Comparison of ENCODE assay signal across 22 cellular contexts in genomic region chr11:58632510-58632909, GRCh38. TPM values are rescaled to one million over a fixed set of nuclear protein-coding genes. Genes with fewer than 3 reads are reported as not detected.
A peak's percentile ranks its signal among the peaks of the same experiment; 100 is the strongest.
DNase-seq lines count a peak whose midpoint lies in the region; ATAC-seq, FAIRE-seq and TF ChIP-seq lines count a peak whose summit lies in the region.
"Had no signal": no experiment of that assay in that cellular context is flagged by ENCODE, and none has a peak within 500 bp of the region (broad histone marks: within the 10 kb centered on the region; RNA-seq: fewer than 3 reads in every experiment).

No MANE protein-coding gene starts in this region.

- H3F3A ChIP-seq in MM.1S (ENCODE audit: insufficient read depth, low read length) = no peaks in the 10 kb centered on the region

- no peak overlapping the region for H3K9ac ChIP-seq in MM.1S (ENCODE audit: low read length)
- H3K9ac ChIP-seq: BLaER1 treated with 17β-estradiol and CSF1 and Interleukin-3, amounts not matched to agents 10 nM and 100 nM had no signal

- no peaks in the 10 kb centered on the region for H3K36me3 ChIP-seq in body of pancreas (replicated peaks in 1 of 2; ENCODE audit: insufficient read depth in 1 of 2, low read depth in 2 of 2)
- H3K36me3 ChIP-seq in pancreas = no peaks in the 10 kb centered on the region
- no peaks in the 10 kb centered on the region for H3K36me3 ChIP-seq in thyroid gland
- no peaks in the 10 kb centered on the region for H3K36me3 ChIP-seq in MM.1S (replicated peaks; ENCODE audit: insufficient read depth, low read length)

- H4K20me1 ChIP-seq in MM.1S (ENCODE audit: insufficient read depth, low read length) = no peaks in the 10 kb centered on the region

- no peak overlapping the region for H3K27ac Mint-ChIP-seq in activated T-cell treated with anti-CD3 and anti-CD28 coated beads, Interleukin-2, amount 50 U/mL, for 72 hours
- H3K27ac Mint-ChIP-seq: B cell; CD4-positive, alpha-beta T cell; CD8-positive, alpha-beta T cell had no signal

- no peaks in the 10 kb centered on the region for H3K4me1 Mint-ChIP-seq in activated T-cell treated with anti-CD3 and anti-CD28 coated beads, Interleukin-2, amount 50 U/mL, for 72 hours (ENCODE audit: low read depth)

- no peak overlapping the region for H3K4me3 Mint-ChIP-seq in activated T-cell treated with anti-CD3 and anti-CD28 coated beads, Interleukin-2, amount 50 U/mL, for 72 hours
- H3K4me3 Mint-ChIP-seq: B cell; CD4-positive, alpha-beta T cell; CD8-positive, alpha-beta T cell had no signal

- ATAC-seq in body of pancreas = peak; percentile 70
- peak; percentile 70 to 83 (median 74) for ATAC-seq in pancreas
- no peak for ATAC-seq in activated T-cell treated with anti-CD3 and anti-CD28 coated beads, Interleukin-2, amount 50 U/mL, for 72 hours (replicated peaks in 1 of 2)
- ATAC-seq: CD8-positive, alpha-beta T cell had no signal

- no peak overlapping the region for H3K4me2 ChIP-seq in MM.1S (ENCODE audit: low read depth, low read length)
- H3K4me2 ChIP-seq: BLaER1 treated with 17β-estradiol and CSF1 and Interleukin-3, amounts not matched to agents 10 nM and 100 nM had no signal

- intact Hi-C loops in body of pancreas (cut with DNase I) (no loop called here), pancreas (cut with DNase I) (no loop called here), thyroid gland (cut with DNase I) (no loop called here)

- H3K9me2 ChIP-seq in MM.1S (replicated peaks; ENCODE audit: insufficient read depth, low read length) = no peaks in the 10 kb centered on the region

- DNase-seq in body of pancreas (peak; percentile 34 to 71 (median 60)), pancreas (peak in 4 of 6 donors; percentile 36 to 54 (median 40)), thyroid gland (peak; percentile 33 to 56), SKM-1 treated with dmso at 0.1 percent for 144 hours (lab: John Stamatoyannopoulos, UW; ENCODE audit: unreplicated experiment) (no peak), MM.1S (no peak)
- DNase-seq in activated T-cell treated with anti-CD3 and anti-CD28 coated beads, Interleukin-2, amount 50 U/mL, for 72 hours = no peak
- DNase-seq: 8988T; ACHN; Caco-2; Calu3; CD4-positive, alpha-beta T cell; CD8-positive, alpha-beta T cell; DMS79 treated with DMSO at 0.1 percent for 48 hours; GF-D8 had no signal

- no peaks in the 10 kb centered on the region for H3K9me3 ChIP-seq in body of pancreas
- H3K9me3 ChIP-seq in pancreas = no peaks in the 10 kb centered on the region
- no peaks in the 10 kb centered on the region for H3K9me3 ChIP-seq in thyroid gland
- no peaks in the 10 kb centered on the region for H3K9me3 ChIP-seq in MM.1S (replicated peaks; ENCODE audit: insufficient read depth, low read length)
- H3K9me3 ChIP-seq: BLaER1 treated with 17β-estradiol and CSF1 and Interleukin-3, amounts not matched to agents 10 nM and 100 nM; Caco-2 had no signal

- peaks cover 0 to 3% of the 10 kb centered on the region in 2 donors for H3K36me3 Mint-ChIP-seq in activated T-cell treated with anti-CD3 and anti-CD28 coated beads, Interleukin-2, amount 50 U/mL, for 72 hours (ENCODE audit: insufficient read depth in 2 of 2)
- H3K36me3 Mint-ChIP-seq: CD8-positive, alpha-beta T cell had no signal

- no peaks in the 10 kb centered on the region for H3K9me3 Mint-ChIP-seq in activated T-cell treated with anti-CD3 and anti-CD28 coated beads, Interleukin-2, amount 50 U/mL, for 72 hours
- H3K9me3 Mint-ChIP-seq: CD4-positive, alpha-beta T cell; CD8-positive, alpha-beta T cell had no signal

- H3K27ac ChIP-seq in body of pancreas (peak overlapping the region; percentile 26 to 56 (median 47)), pancreas (peak overlapping the region in 2 of 4 donors; percentile 50 to 60), thyroid gland (peak overlapping the region; percentile 11 to 64 (median 29)), MM.1S (ENCODE audit: low read length) (no peak overlapping the region)
- H3K27ac ChIP-seq: BLaER1 treated with 17β-estradiol and CSF1 and Interleukin-3, amounts not matched to agents 10 nM and 100 nM; C4-2B had no signal

- H3K27me3 ChIP-seq in body of pancreas (no peaks in the 10 kb centered on the region), pancreas (no peaks in the 10 kb centered on the region), thyroid gland (no peaks in the 10 kb centered on the region), MM.1S (replicated peaks; ENCODE audit: insufficient read depth, low read length) (no peaks in the 10 kb centered on the region)
- H3K27me3 ChIP-seq: BLaER1 treated with 17β-estradiol and CSF1 and Interleukin-3, amounts not matched to agents 10 nM and 100 nM had no signal

- H3K4me3 ChIP-seq in body of pancreas (no peak overlapping the region), pancreas (no peak overlapping the region), thyroid gland (replicated peaks in 1 of 3) (no peak overlapping the region), MM.1S (ENCODE audit: low read length) (no peak overlapping the region)
- H3K4me3 ChIP-seq: BLaER1 treated with 17β-estradiol and CSF1 and Interleukin-3, amounts not matched to agents 10 nM and 100 nM had no signal

- H3K79me2 ChIP-seq in MM.1S (ENCODE audit: low read length) = no peaks in the 10 kb centered on the region

- no peak for TF ChIP-seq CTCF in body of pancreas (IDR thresholded peaks at IDR 0.05)
- TF ChIP-seq CTCF in pancreas (IDR thresholded peaks at IDR 0.05) = no peak
- TF ChIP-seq CTCF in thyroid gland (IDR thresholded peaks at IDR 0.05) = no peak
- no peak for TF ChIP-seq CTCF in MM.1S (IDR thresholded peaks at IDR 0.05; ENCODE audit: low read length)

- FAIRE-seq in pancreas (lab: Jason Lieb, UNC) = no peak
- FAIRE-seq: A204.1, D721Med, G401.6, GM12891, GM19239 had no signal

- peak in 1 of 3 donors; percentile 9 for TF ChIP-seq POLR2A in body of pancreas (IDR thresholded peaks at IDR 0.05)
- no peak for TF ChIP-seq POLR2A in thyroid gland (IDR thresholded peaks at IDR 0.05)

- peaks cover 54% of the 10 kb centered on the region for H3K4me1 ChIP-seq in body of pancreas
- H3K4me1 ChIP-seq in pancreas = peaks cover 11 to 17% (median 13%) of the 10 kb centered on the region in 3 donors
- H3K4me1 ChIP-seq in thyroid gland = peaks cover 17 to 39% of the 10 kb centered on the region in 2 donors
- no peaks in the 10 kb centered on the region for H3K4me1 ChIP-seq in MM.1S (ENCODE audit: low read length)
- H3K4me1 ChIP-seq: Caco-2 had no signal

- no peak overlapping the region for H2AFZ ChIP-seq in MM.1S (ENCODE audit: low read length)

- WGBS in body of pancreas, 2 donors = 40 to 52% methylated on average over 1 of the region's 1 CpG
- 48 to 61% methylated on average over 1 of the region's 1 CpG for WGBS in pancreas, 2 donors
- WGBS in thyroid gland, 2 donors = 83 to 92% methylated on average over 1 of the region's 1 CpG

- no peaks in the 10 kb centered on the region for H3K27me3 Mint-ChIP-seq in activated T-cell treated with anti-CD3 and anti-CD28 coated beads, Interleukin-2, amount 50 U/mL, for 72 hours (ENCODE audit: low read depth)
- H3K27me3 Mint-ChIP-seq: B cell; CD4-positive, alpha-beta T cell had no signal

RNA-seq across cellular contexts. Expression of gene CNTF, which starts 10.0 kb away (rescaled TPM):
- total RNA-seq in body of pancreas = 1 to 10 TPM in 1 of 2 donors, under 1 TPM in 1; 0.66 to 1.3 TPM
- under 1 TPM; 0.31 to 0.63 (median 0.51) TPM for total RNA-seq in pancreas
- polyA plus RNA-seq in pancreas = under 1 TPM; 0.28 to 0.30 TPM
- 1 to 10 TPM; 1.6 to 5.0 (median 1.7) TPM for total RNA-seq in thyroid gland
- 1 to 10 TPM; 4.5 to 5.0 TPM for total RNA-seq in activated T-cell treated with anti-CD3 and anti-CD28 coated beads, Interleukin-2, amount 50 U/mL, for 72 hours

RNA-seq across cellular contexts. Expression of gene ZFP91, which starts 53.6 kb away (rescaled TPM):
- total RNA-seq in body of pancreas = 10 to 100 TPM; 25.4 to 25.7 TPM
- 10 to 100 TPM; 14.2 to 23.0 (median 21.0) TPM for total RNA-seq in pancreas
- 10 to 100 TPM in 1 of 2 donors, 1 to 10 TPM in 1; 6.3 to 12.6 TPM for polyA plus RNA-seq in pancreas
- total RNA-seq in thyroid gland = 10 to 100 TPM; 49.8 to 63.7 (median 59.1) TPM
- 10 to 100 TPM; 43.4 to 48.4 TPM for total RNA-seq in activated T-cell treated with anti-CD3 and anti-CD28 coated beads, Interleukin-2, amount 50 U/mL, for 72 hours

RNA-seq across cellular contexts. Expression of gene LPXN, which starts 56.9 kb away (rescaled TPM):
- total RNA-seq in body of pancreas (1 to 10 TPM; 5.7 to 6.3 TPM), pancreas (10 to 100 TPM in 1 of 6 donors, 1 to 10 TPM in 5; 3.2 to 10.4 (median 5.5) TPM), thyroid gland (10 to 100 TPM in 2 of 4 donors, 1 to 10 TPM in 2; 5.8 to 14.4 (median 9.4) TPM)
- 1 to 10 TPM; 4.6 to 5.1 TPM for polyA plus RNA-seq in pancreas
- total RNA-seq in activated T-cell treated with anti-CD3 and anti-CD28 coated beads, Interleukin-2, amount 50 U/mL, for 72 hours = 100 to 1,000 TPM; 113 to 121 TPM

Comparison
In these comparisons a context has a peak if more than half of its experiments do, and no peak if none do; other contexts are left out.
1. ATAC-seq: peak in body of pancreas (single experiment) and pancreas (4 of 4); none in activated T-cell treated with anti-CD3 and anti-CD28 coated beads, Interleukin-2, amount 50 U/mL, for 72 hours (0 of 2).
2. DNase-seq: peak in body of pancreas (4 of 4), pancreas (4 of 6) and thyroid gland (2 of 2); none in activated T-cell treated with anti-CD3 and anti-CD28 coated beads, Interleukin-2, amount 50 U/mL, for 72 hours (0 of 2), SKM-1 treated with dmso at 0.1 percent for 144 hours (single experiment) and MM.1S (single experiment).
3. RNA of gene LPXN, which starts 56.9 kb away (total RNA-seq): 113 to 121 TPM in activated T-cell treated with anti-CD3 and anti-CD28 coated beads, Interleukin-2, amount 50 U/mL, for 72 hours; 5.8 to 14.4 TPM in thyroid gland, 5.7 to 6.3 TPM in body of pancreas and 3.2 to 10.4 TPM in pancreas; every median in the first group is over 4 times any median in the second.